ENCODE assay signal across 21 cellular contexts in genomic region chr16:70302745-70303144, GRCh38.
"Had no signal": no experiment of that assay in that cellular context is flagged by ENCODE, and none has a peak within 500 bp of the region (broad histone marks: within the 10 kb centered on the region; RNA-seq: fewer than 3 reads in every experiment).

No MANE protein-coding gene starts in this region.

- DNase-seq: activated CD4-positive, alpha-beta T cell treated with anti-CD3 and anti-CD28 coated beads for 36 hours; activated CD4-positive, alpha-beta T cell treated with anti-CD3 and anti-CD28 coated beads, Interleukin-2, amount 50 U/mL, for 48 hours; activated naive CD4-positive, alpha-beta T cell treated with anti-CD3 and anti-CD28 coated beads for 36 hours; activated naive CD8-positive, alpha-beta T cell treated with anti-CD3 and anti-CD28 coated beads, Interleukin-2, amount 50 U/mL, for 24 hours; anterior cingulate cortex; central memory CD4-positive, alpha-beta T cell; colonic mucosa; erythroblast; gastrocnemius medialis; heart left ventricle; left lung; nephron progenitor cell; occipital lobe; stimulated activated CD4-positive, alpha-beta T cell treated with anti-CD3 and anti-CD28 coated beads, Interleukin-2, amount 100 ng/mL, for 24 hours; stimulated activated naive CD8-positive, alpha-beta T cell treated with anti-CD3 and anti-CD28 coated beads, Interleukin-15, Interleukin-2, amounts not matched to agents 100 U/mL and 50 U/mL, for 24 hours; substantia nigra; T-helper 2 cell; WERI-Rb-1 had no signal

- H3K27ac Mint-ChIP-seq: activated CD4-positive, alpha-beta T cell treated with anti-CD3 and anti-CD28 coated beads for 36 hours; activated naive CD4-positive, alpha-beta T cell treated with anti-CD3 and anti-CD28 coated beads for 36 hours; activated naive CD8-positive, alpha-beta T cell treated with anti-CD3 and anti-CD28 coated beads, Interleukin-2, amount 50 U/mL, for 24 hours; activated T-helper 1 cell treated with anti-CD3 and anti-CD28 coated beads, Interleukin-12 subunit alpha, Interleukin-12 subunit beta, Interleukin-2, Interleukin-4 antibody, amounts not matched to agents 30 ng/mL and 10 ng/mL and 1 ng/mL, durations not matched to agents 14 hours and 24 hours and 36 hours; brain; nephron progenitor cell had no signal

- H3K27me3 ChIP-seq: colonic mucosa, gastrocnemius medialis, heart left ventricle, left lung, tibial nerve had no signal

- H3K27me3 Mint-ChIP-seq: activated CD4-positive, alpha-beta T cell treated with anti-CD3 and anti-CD28 coated beads for 36 hours; activated naive CD8-positive, alpha-beta T cell treated with anti-CD3 and anti-CD28 coated beads, Interleukin-2, amount 50 U/mL, for 24 hours had no signal

- H3K9me3 ChIP-seq: colonic mucosa had no signal

- ATAC-seq: activated CD4-positive, alpha-beta T cell treated with anti-CD3 and anti-CD28 coated beads for 36 hours; activated naive CD8-positive, alpha-beta T cell treated with anti-CD3 and anti-CD28 coated beads, Interleukin-2, amount 50 U/mL, for 24 hours; gastrocnemius medialis; heart left ventricle; left lung; stimulated activated naive CD8-positive, alpha-beta T cell treated with anti-CD3 and anti-CD28 coated beads, Interleukin-15, Interleukin-2, amounts not matched to agents 100 U/mL and 50 U/mL, for 24 hours had no signal

- H3K4me3 Mint-ChIP-seq: activated CD4-positive, alpha-beta T cell treated with anti-CD3 and anti-CD28 coated beads for 36 hours; activated naive CD4-positive, alpha-beta T cell treated with anti-CD3 and anti-CD28 coated beads for 36 hours; activated naive CD8-positive, alpha-beta T cell treated with anti-CD3 and anti-CD28 coated beads, Interleukin-2, amount 50 U/mL, for 24 hours; activated T-helper 1 cell treated with anti-CD3 and anti-CD28 coated beads, Interleukin-12 subunit alpha, Interleukin-12 subunit beta, Interleukin-2, Interleukin-4 antibody, amounts not matched to agents 30 ng/mL and 10 ng/mL and 1 ng/mL, durations not matched to agents 14 hours and 24 hours and 36 hours; nephron progenitor cell had no signal

- H3K27ac ChIP-seq: colonic mucosa, gastrocnemius medialis, heart left ventricle, left lung, tibial nerve, WERI-Rb-1 had no signal
